Comparison of ENCODE assay signal across 1 cellular context in genomic region chr10:100370976-100371706, GRCh38.
TF ChIP-seq lines count a peak whose summit lies in the region.

No MANE protein-coding gene starts in this region.

TF ChIP-seq in K562, 482 proteins besides CTCF, POLR2A, EP300 and RAD21 (continued from another document and continues in another):
- TF ChIP-seq CCNT2 (IDR thresholded peaks at IDR 0.05; ENCODE audit: borderline replicate concordance, extremely low read depth, insufficient read length, low read depth, low read length) = peak; percentile 22
- TF ChIP-seq MED1 (CRISPR knock-in tag; IDR thresholded peaks at IDR 0.05; ENCODE audit: borderline replicate concordance) = no peak
- TF ChIP-seq CREB3L1 (IDR thresholded peaks at IDR 0.05; ENCODE audit: borderline replicate concordance, low read depth) = no peak
- TF ChIP-seq HOXB6 (CRISPR knock-in tag; IDR thresholded peaks at IDR 0.05; ENCODE audit: borderline replicate concordance) = no peak
- TF ChIP-seq, protein P1, sequence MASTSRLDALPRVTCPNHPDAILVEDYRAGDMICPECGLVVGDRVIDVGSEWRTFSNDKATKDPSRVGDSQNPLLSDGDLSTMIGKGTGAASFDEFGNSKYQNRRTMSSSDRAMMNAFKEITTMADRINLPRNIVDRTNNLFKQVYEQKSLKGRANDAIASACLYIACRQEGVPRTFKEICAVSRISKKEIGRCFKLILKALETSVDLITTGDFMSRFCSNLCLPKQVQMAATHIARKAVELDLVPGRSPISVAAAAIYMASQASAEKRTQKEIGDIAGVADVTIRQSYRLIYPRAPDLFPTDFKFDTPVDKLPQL (IDR thresholded peaks at IDR 0.05; ENCODE audit: extremely low read depth, insufficient read length) = no peak
- TF ChIP-seq, protein P2, sequence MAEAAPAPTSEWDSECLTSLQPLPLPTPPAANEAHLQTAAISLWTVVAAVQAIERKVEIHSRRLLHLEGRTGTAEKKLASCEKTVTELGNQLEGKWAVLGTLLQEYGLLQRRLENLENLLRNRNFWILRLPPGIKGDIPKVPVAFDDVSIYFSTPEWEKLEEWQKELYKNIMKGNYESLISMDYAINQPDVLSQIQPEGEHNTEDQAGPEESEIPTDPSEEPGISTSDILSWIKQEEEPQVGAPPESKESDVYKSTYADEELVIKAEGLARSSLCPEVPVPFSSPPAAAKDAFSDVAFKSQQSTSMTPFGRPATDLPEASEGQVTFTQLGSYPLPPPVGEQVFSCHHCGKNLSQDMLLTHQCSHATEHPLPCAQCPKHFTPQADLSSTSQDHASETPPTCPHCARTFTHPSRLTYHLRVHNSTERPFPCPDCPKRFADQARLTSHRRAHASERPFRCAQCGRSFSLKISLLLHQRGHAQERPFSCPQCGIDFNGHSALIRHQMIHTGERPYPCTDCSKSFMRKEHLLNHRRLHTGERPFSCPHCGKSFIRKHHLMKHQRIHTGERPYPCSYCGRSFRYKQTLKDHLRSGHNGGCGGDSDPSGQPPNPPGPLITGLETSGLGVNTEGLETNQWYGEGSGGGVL (CRISPR knock-in tag; IDR thresholded peaks at IDR 0.05) = no peak
- TF ChIP-seq IRF1 (CRISPR knock-in tag; IDR thresholded peaks at IDR 0.05; ENCODE audit: borderline replicate concordance) = no peak
- TF ChIP-seq U2AF2 (optimal IDR thresholded peaks at IDR 0.05; ENCODE audit: low read depth, low read length) = no peak
- TF ChIP-seq KHSRP (IDR thresholded peaks at IDR 0.05) = no peak
- TF ChIP-seq ZBTB49 (CRISPR knock-in tag; IDR thresholded peaks at IDR 0.05; ENCODE audit: borderline replicate concordance) = no peak
- TF ChIP-seq SRSF9 (IDR thresholded peaks at IDR 0.05; ENCODE audit: borderline replicate concordance, low read depth, low read length) = no peak
- TF ChIP-seq PCBP1 (IDR thresholded peaks at IDR 0.05; ENCODE audit: low read depth, low read length, poor library complexity, severe bottlenecking) = no peak
- no peak for TF ChIP-seq PHB (CRISPR knock-in tag; IDR thresholded peaks at IDR 0.05)
- TF ChIP-seq NR1H2 (CRISPR knock-in tag; IDR thresholded peaks at IDR 0.05) = peak; percentile 93
- TF ChIP-seq ZBTB7A (IDR thresholded peaks at IDR 0.05; ENCODE audit: borderline replicate concordance, control insufficient read depth, low read depth, low read length) = peak; percentile 53; the same call in 1 of the 2 replicates
- TF ChIP-seq BRD9 (IDR thresholded peaks at IDR 0.05; ENCODE audit: low read depth, partially characterized antibody) = no peak
- no peak for TF ChIP-seq BMI1 (IDR thresholded peaks at IDR 0.05; ENCODE audit: low read length)
- TF ChIP-seq MITF (IDR thresholded peaks at IDR 0.05) = no peak
- TF ChIP-seq, protein P3, sequence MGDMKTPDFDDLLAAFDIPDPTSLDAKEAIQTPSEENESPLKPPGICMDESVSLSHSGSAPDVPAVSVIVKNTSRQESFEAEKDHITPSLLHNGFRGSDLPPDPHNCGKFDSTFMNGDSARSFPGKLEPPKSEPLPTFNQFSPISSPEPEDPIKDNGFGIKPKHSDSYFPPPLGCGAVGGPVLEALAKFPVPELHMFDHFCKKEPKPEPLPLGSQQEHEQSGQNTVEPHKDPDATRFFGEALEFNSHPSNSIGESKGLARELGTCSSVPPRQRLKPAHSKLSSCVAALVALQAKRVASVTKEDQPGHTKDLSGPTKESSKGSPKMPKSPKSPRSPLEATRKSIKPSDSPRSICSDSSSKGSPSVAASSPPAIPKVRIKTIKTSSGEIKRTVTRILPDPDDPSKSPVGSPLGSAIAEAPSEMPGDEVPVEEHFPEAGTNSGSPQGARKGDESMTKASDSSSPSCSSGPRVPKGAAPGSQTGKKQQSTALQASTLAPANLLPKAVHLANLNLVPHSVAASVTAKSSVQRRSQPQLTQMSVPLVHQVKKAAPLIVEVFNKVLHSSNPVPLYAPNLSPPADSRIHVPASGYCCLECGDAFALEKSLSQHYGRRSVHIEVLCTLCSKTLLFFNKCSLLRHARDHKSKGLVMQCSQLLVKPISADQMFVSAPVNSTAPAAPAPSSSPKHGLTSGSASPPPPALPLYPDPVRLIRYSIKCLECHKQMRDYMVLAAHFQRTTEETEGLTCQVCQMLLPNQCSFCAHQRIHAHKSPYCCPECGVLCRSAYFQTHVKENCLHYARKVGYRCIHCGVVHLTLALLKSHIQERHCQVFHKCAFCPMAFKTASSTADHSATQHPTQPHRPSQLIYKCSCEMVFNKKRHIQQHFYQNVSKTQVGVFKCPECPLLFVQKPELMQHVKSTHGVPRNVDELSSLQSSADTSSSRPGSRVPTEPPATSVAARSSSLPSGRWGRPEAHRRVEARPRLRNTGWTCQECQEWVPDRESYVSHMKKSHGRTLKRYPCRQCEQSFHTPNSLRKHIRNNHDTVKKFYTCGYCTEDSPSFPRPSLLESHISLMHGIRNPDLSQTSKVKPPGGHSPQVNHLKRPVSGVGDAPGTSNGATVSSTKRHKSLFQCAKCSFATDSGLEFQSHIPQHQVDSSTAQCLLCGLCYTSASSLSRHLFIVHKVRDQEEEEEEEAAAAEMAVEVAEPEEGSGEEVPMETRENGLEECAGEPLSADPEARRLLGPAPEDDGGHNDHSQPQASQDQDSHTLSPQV (IDR thresholded peaks at IDR 0.05) = peak; percentile 82
- no peak for TF ChIP-seq ZSCAN32 (CRISPR knock-in tag; IDR thresholded peaks at IDR 0.05)
- TF ChIP-seq MCM5 (IDR thresholded peaks at IDR 0.05; ENCODE audit: low read depth) = no peak
- no peak for TF ChIP-seq SP2 (IDR thresholded peaks at IDR 0.05; ENCODE audit: extremely low read depth, low read depth, low read length, poor library complexity, severe bottlenecking)
- peak; percentile 56 for TF ChIP-seq TAF9B (IDR thresholded peaks at IDR 0.05; ENCODE audit: partially characterized antibody)
- peak; percentile 80 for TF ChIP-seq POLR2G (IDR thresholded peaks at IDR 0.05; ENCODE audit: low read depth, low read length)
- no peak for TF ChIP-seq USF2 (CRISPR knock-in tag; IDR thresholded peaks at IDR 0.05)
- TF ChIP-seq, protein P4, sequence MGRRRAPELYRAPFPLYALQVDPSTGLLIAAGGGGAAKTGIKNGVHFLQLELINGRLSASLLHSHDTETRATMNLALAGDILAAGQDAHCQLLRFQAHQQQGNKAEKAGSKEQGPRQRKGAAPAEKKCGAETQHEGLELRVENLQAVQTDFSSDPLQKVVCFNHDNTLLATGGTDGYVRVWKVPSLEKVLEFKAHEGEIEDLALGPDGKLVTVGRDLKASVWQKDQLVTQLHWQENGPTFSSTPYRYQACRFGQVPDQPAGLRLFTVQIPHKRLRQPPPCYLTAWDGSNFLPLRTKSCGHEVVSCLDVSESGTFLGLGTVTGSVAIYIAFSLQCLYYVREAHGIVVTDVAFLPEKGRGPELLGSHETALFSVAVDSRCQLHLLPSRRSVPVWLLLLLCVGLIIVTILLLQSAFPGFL (CRISPR knock-in tag; IDR thresholded peaks at IDR 0.05) = no peak
- no peak for TF ChIP-seq RAD51 (IDR thresholded peaks at IDR 0.05; ENCODE audit: borderline replicate concordance, low read depth)
- no peak for TF ChIP-seq FOXA3 (CRISPR knock-in tag; conservative IDR thresholded peaks at IDR 0.05 in 1 of 2, IDR thresholded peaks at IDR 0.05 in 1 of 2)
- peak; percentile 47; the same call in 1 of the 2 replicates for TF ChIP-seq CEBPG (CRISPR knock-in tag; IDR thresholded peaks at IDR 0.05)
- no peak for TF ChIP-seq CEBPG (tag; conservative IDR thresholded peaks at IDR 0.05 in 1 of 2, IDR thresholded peaks at IDR 0.05 in 1 of 2)
- no peak for TF ChIP-seq ZNF780A (CRISPR knock-in tag; IDR thresholded peaks at IDR 0.05)
- peak; percentile 52 for TF ChIP-seq ARID1B (IDR thresholded peaks at IDR 0.05)
- TF ChIP-seq, protein P5, sequence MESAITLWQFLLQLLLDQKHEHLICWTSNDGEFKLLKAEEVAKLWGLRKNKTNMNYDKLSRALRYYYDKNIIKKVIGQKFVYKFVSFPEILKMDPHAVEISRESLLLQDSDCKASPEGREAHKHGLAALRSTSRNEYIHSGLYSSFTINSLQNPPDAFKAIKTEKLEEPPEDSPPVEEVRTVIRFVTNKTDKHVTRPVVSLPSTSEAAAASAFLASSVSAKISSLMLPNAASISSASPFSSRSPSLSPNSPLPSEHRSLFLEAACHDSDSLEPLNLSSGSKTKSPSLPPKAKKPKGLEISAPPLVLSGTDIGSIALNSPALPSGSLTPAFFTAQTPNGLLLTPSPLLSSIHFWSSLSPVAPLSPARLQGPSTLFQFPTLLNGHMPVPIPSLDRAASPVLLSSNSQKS (CRISPR knock-in tag; IDR thresholded peaks at IDR 0.05) = no peak
- no peak for TF ChIP-seq IFI16 (CRISPR knock-in tag; IDR thresholded peaks at IDR 0.05)
